Comparison of ENCODE assay signal across 13 cellular contexts in genomic region chr6:143674466-143675114, GRCh38. TPM values are rescaled to one million over a fixed set of nuclear protein-coding genes. Genes with fewer than 3 reads are reported as not detected.
DNase-seq lines count a peak whose midpoint lies in the region; ATAC-seq and TF ChIP-seq lines count a peak whose summit lies in the region.
"Had no signal": no experiment of that assay in that cellular context is flagged by ENCODE, and none has a peak within 500 bp of the region (broad histone marks: within the 10 kb centered on the region; RNA-seq: fewer than 3 reads in every experiment).

No MANE protein-coding gene starts in this region.

- H2AFZ ChIP-seq in mesenchymal stem cell (ENCODE audit: low read depth, low read length): no peak overlapping the region

- H2BK120ac ChIP-seq in mesenchymal stem cell (ENCODE audit: low read depth, low read length): no peak overlapping the region

- no peaks in the 10 kb centered on the region for H3K9me3 ChIP-seq in left ventricle myocardium inferior (replicated peaks)
- no peaks in the 10 kb centered on the region for H3K9me3 ChIP-seq in breast epithelium
- no peaks in the 10 kb centered on the region for H3K9me3 ChIP-seq in mesenchymal stem cell (ENCODE audit: control insufficient read depth, low read length)
- H3K9me3 ChIP-seq in vagina: no peaks in the 10 kb centered on the region

- no peak overlapping the region for H2BK5ac ChIP-seq in mesenchymal stem cell (ENCODE audit: low read depth, low read length, poor library complexity, severe bottlenecking)

- peak overlapping the region; percentile 98 for H3K27ac ChIP-seq in left ventricle myocardium inferior (replicated peaks)
- H3K27ac ChIP-seq in breast epithelium: peak overlapping the region; percentile 33 to 44
- no peak overlapping the region for H3K27ac ChIP-seq in mesenchymal stem cell (ENCODE audit: low read length, poor library complexity, severe bottlenecking)
- peak overlapping the region; percentile 12 for H3K27ac ChIP-seq in vagina
- H3K27ac ChIP-seq in brain microvascular endothelial cell: no peak overlapping the region

- H3K4me3 ChIP-seq in left ventricle myocardium inferior: no peak overlapping the region
- no peak overlapping the region for H3K4me3 ChIP-seq in breast epithelium
- H3K4me3 ChIP-seq in mesenchymal stem cell (ENCODE audit: insufficient read depth in 1 of 2, low read depth in 1 of 2, low read length in 2 of 2): no peak overlapping the region
- no peak overlapping the region for H3K4me3 ChIP-seq in vagina
- H3K4me3 ChIP-seq in brain microvascular endothelial cell (ENCODE audit: low read depth, low read length): no peak overlapping the region

- CTCF ChIA-PET in HEK293T (lab: Yijun Ruan, JAX): no interaction called here

- in situ Hi-C loops in brain microvascular endothelial cell (cut with HindIII; ENCODE audit: low pct_ligation_motif_present, low sequenced_read_pairs): no loop called here

- no peak overlapping the region for H3K23ac ChIP-seq in mesenchymal stem cell (ENCODE audit: low read length in 2 of 2)

- H2BK12ac ChIP-seq in mesenchymal stem cell (ENCODE audit: low read length in 2 of 2): no peak overlapping the region

- H3K4me1 ChIP-seq in left ventricle myocardium inferior (peaks cover 59% of the 10 kb centered on the region), breast epithelium (peaks cover 0 to 6% of the 10 kb centered on the region in 2 donors), mesenchymal stem cell (ENCODE audit: control insufficient read depth, insufficient read depth, low read depth, low read length) (peaks cover 4% of the 10 kb centered on the region), vagina (peaks cover 47% of the 10 kb centered on the region)

- no peak overlapping the region for H3K18ac ChIP-seq in mesenchymal stem cell (ENCODE audit: low read depth in 1 of 2, low read length in 2 of 2)

- TF ChIP-seq CTCF in left ventricle myocardium inferior (IDR thresholded peaks at IDR 0.05; ENCODE audit: borderline replicate concordance) (no peak), breast epithelium (IDR thresholded peaks at IDR 0.05) (no peak), vagina (IDR thresholded peaks at IDR 0.05) (no peak), brain microvascular endothelial cell (IDR thresholded peaks at IDR 0.05; ENCODE audit: low read depth, low read length, missing control alignments) (no peak)

- TF ChIP-seq POLR2A in breast epithelium (IDR thresholded peaks at IDR 0.05): no peak
- TF ChIP-seq POLR2A in vagina (IDR thresholded peaks at IDR 0.05): no peak

- H4K91ac ChIP-seq in mesenchymal stem cell (ENCODE audit: low read length): no peak overlapping the region

- no peak overlapping the region for H3K4ac ChIP-seq in mesenchymal stem cell (ENCODE audit: low read depth in 1 of 2, low read length in 2 of 2)

- H3K27me3 ChIP-seq in left ventricle myocardium inferior (ENCODE audit: low read depth): no peaks in the 10 kb centered on the region
- no peaks in the 10 kb centered on the region for H3K27me3 ChIP-seq in breast epithelium
- no peaks in the 10 kb centered on the region for H3K27me3 ChIP-seq in mesenchymal stem cell (ENCODE audit: control insufficient read depth in 1 of 2, insufficient read depth in 1 of 2, low read length in 2 of 2)
- H3K27me3 ChIP-seq in vagina: no peaks in the 10 kb centered on the region
- no peaks in the 10 kb centered on the region for H3K27me3 ChIP-seq in brain microvascular endothelial cell (replicated peaks)

- POLR2A ChIA-PET in HEK293T (lab: Yijun Ruan, JAX): interaction anchor here (1.0 to 1.2 kb wide), 2 partner anchors 169 kb away, joined by 5 to 7 read pairs; partner anchors contain the start of gene LTV1

- DNase-seq in left ventricle myocardium inferior: no peak
- no peak for DNase-seq in left cardiac atrium
- no peak for DNase-seq in breast epithelium (ENCODE audit: low spot score in 2 of 2)
- DNase-seq in mesenchymal stem cell: peak; percentile 40
- no peak for DNase-seq in vagina (ENCODE audit: extremely low spot score in 2 of 2)
- no peak for DNase-seq in NCI-H524 (lab: John Stamatoyannopoulos, UW)
- no peak for DNase-seq in HEK293T (ENCODE audit: extremely low spot score)
- DNase-seq in brain microvascular endothelial cell: no peak
- DNase-seq: activated CD4-positive, alpha-beta T cell treated with anti-CD3 and anti-CD28 coated beads for 4 hours; activated T-cell treated with anti-CD3 and anti-CD28 coated beads, Interleukin-2, amount 50 U/mL, for 4 hours; occipital lobe; OCI-M1 had no signal

- no CpG with 5 or more reads among the region's 1 CpG for WGBS in mesenchymal stem cell

- peaks cover 2% of the 10 kb centered on the region for H3K79me1 ChIP-seq in mesenchymal stem cell (replicated peaks; ENCODE audit: low read length, poor library complexity, severe bottlenecking)

- intact Hi-C loops in left ventricle myocardium inferior (cut with micrococcal nuclease) (loop anchor here (10.0 kb wide), 1 partner anchor 170 kb away; the partner anchor contains the start of gene LTV1), left cardiac atrium (cut with DNase I) (no loop called here), breast epithelium (cut with DNase I; ENCODE audit: low total_unique reads) (no loop called here), vagina (cut with DNase I) (no loop called here)

- no peak overlapping the region for H3K4me2 ChIP-seq in mesenchymal stem cell (ENCODE audit: low read length, poor library complexity, severe bottlenecking)

- ATAC-seq in left cardiac atrium: no peak
- ATAC-seq: activated T-cell treated with anti-CD3 and anti-CD28 coated beads, Interleukin-2, amount 50 U/mL, for 4 hours; left lobe of liver had no signal

- H2AK5ac ChIP-seq in mesenchymal stem cell (ENCODE audit: low read length, severe bottlenecking): no peak overlapping the region

- H3K9ac ChIP-seq in mesenchymal stem cell (ENCODE audit: low read length): peak overlapping the region; percentile 73

- no peak overlapping the region for H4K8ac ChIP-seq in mesenchymal stem cell (ENCODE audit: low read length)

- no peak overlapping the region for H2BK15ac ChIP-seq in mesenchymal stem cell (ENCODE audit: low read depth, poor library complexity, severe bottlenecking)

- H3K14ac ChIP-seq in mesenchymal stem cell (ENCODE audit: low read length in 2 of 2): no peak overlapping the region

- H3K36me3 ChIP-seq in left ventricle myocardium inferior: no peaks in the 10 kb centered on the region
- no peaks in the 10 kb centered on the region for H3K36me3 ChIP-seq in breast epithelium
- H3K36me3 ChIP-seq in mesenchymal stem cell (ENCODE audit: control insufficient read depth in 1 of 2, insufficient read depth in 2 of 2, low read depth in 1 of 2, low read length in 2 of 2): no peaks in the 10 kb centered on the region
- no peaks in the 10 kb centered on the region for H3K36me3 ChIP-seq in vagina
- H3K36me3 ChIP-seq in brain microvascular endothelial cell (replicated peaks): no peaks in the 10 kb centered on the region

TF ChIP-seq in HEK293T, 16 proteins besides CTCF, POLR2A, EP300 and RAD21:
- no peak for TF ChIP-seq ZNF384 (IDR thresholded peaks at IDR 0.05)
- no peak for TF ChIP-seq HDGF (IDR thresholded peaks at IDR 0.05; ENCODE audit: borderline replicate concordance)
- no peak for TF ChIP-seq FOXA1 (IDR thresholded peaks at IDR 0.05)
- TF ChIP-seq NFRKB (IDR thresholded peaks at IDR 0.05): no peak
- no peak for TF ChIP-seq BHLHE40 (IDR thresholded peaks at IDR 0.05; ENCODE audit: borderline replicate concordance)
- no peak for TF ChIP-seq SP1 (IDR thresholded peaks at IDR 0.05)
- TF ChIP-seq ELF4 (IDR thresholded peaks at IDR 0.05): no peak
- TF ChIP-seq SUZ12 (IDR thresholded peaks at IDR 0.05): no peak
- no peak for TF ChIP-seq FOXM1 (IDR thresholded peaks at IDR 0.05; ENCODE audit: borderline replicate concordance)
- no peak for TF ChIP-seq TARDBP (IDR thresholded peaks at IDR 0.05)
- no peak for TF ChIP-seq L3MBTL2 (conservative IDR thresholded peaks at IDR 0.05)
- TF ChIP-seq CTBP1 (IDR thresholded peaks at IDR 0.05; ENCODE audit: borderline replicate concordance): no peak
- no peak for TF ChIP-seq LEF1 (IDR thresholded peaks at IDR 0.05; ENCODE audit: borderline replicate concordance)
- no peak for TF ChIP-seq FOXK2 (IDR thresholded peaks at IDR 0.05)
- TF ChIP-seq PKNOX1 (IDR thresholded peaks at IDR 0.05): no peak
- TF ChIP-seq ARNT (IDR thresholded peaks at IDR 0.05): no peak
TF ChIP-seq in HEK293T: peak in this region for 0.

RNA-seq across cellular contexts. Expression of gene PHACTR2, which starts 3.2 kb away (rescaled TPM):
- total RNA-seq in left ventricle myocardium inferior: 71.0 TPM
- 10 to 100 TPM; 53.9 to 56.7 TPM for total RNA-seq in left cardiac atrium
- total RNA-seq in breast epithelium: 10 to 100 TPM; 27.5 to 53.3 (median 52.4) TPM
- 41.5 TPM for polyA plus RNA-seq in mesenchymal stem cell (2013, experiment 1 of 2)
- polyA plus RNA-seq in mesenchymal stem cell (2013, experiment 2 of 2): 38.1 TPM
- 61.6 TPM for total RNA-seq in vagina

Comparison
In these comparisons a context has a peak if more than half of its experiments do, and no peak if none do; other contexts are left out.
1. H3K27ac ChIP-seq: peak in left ventricle myocardium inferior (single experiment), breast epithelium (2 of 2) and vagina (single experiment); none in mesenchymal stem cell (single experiment) and brain microvascular endothelial cell (single experiment).